31 cellular contexts compared by ENCODE assay signal in the genomic region with DNA sequence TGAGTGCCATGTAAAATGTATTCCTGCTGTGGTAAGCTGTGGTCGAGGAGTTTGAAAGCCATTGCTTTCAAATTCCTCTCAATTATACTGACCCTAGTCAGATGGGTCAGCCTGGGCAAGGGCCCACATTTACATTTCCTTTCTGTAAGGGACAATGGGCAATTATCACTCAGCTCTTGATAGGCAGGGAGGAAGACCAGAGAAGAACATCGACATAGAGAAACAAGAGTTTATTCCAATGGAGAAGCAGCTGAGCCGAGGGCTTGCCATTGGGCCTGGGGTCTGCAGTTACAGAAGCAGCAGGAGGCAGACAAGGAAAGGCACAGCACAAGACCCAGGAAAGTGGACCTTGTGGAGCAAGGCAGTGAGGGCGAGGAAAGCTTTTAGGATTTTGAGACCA. TPM values are rescaled to one million over a fixed set of nuclear protein-coding genes. Genes with fewer than 3 reads are reported as not detected.
DNase-seq lines count a peak whose midpoint lies in the region; ATAC-seq, FAIRE-seq and TF ChIP-seq lines count a peak whose summit lies in the region.
"Had no signal": no experiment of that assay in that cellular context is flagged by ENCODE, and none has a peak within 500 bp of the region (broad histone marks: within the 10 kb centered on the region; RNA-seq: fewer than 3 reads in every experiment).

No MANE protein-coding gene starts in this region.

- RAD21 ChIA-PET in GM12878 (lab: Charles Lee; ENCODE audit: unreplicated experiment), result no interaction called here

- H3K27me3 ChIP-seq in HUES48 (ENCODE audit: control insufficient read depth, insufficient read depth, low read length) (no peaks in the 10 kb centered on the region), GM12878 (replicated peaks in 1 of 2; ENCODE audit: control insufficient read depth in 2 of 2, insufficient read depth in 2 of 2, low read length in 1 of 2) (no peaks in the 10 kb centered on the region)
- H3K27me3 ChIP-seq: neutrophil, sigmoid colon, SJCRH30, testis had no signal

- intact Hi-C loops in GM12878 (cut with micrococcal nuclease; ENCODE audit: unreplicated experiment), result no loop called here

- no peak for TF ChIP-seq POLR2A in GM12878 (IDR thresholded peaks at IDR 0.05; ENCODE audit: low read depth, low read length)

- in situ Hi-C loops in GM12878 (cut with MboI), result no loop called here

- no peaks in the 10 kb centered on the region; the same call in 1 of the 2 replicates for H4K20me1 ChIP-seq in GM12878 (ENCODE audit: control insufficient read depth, insufficient read depth)

- peak overlapping the region; percentile 79 for H3K27ac ChIP-seq in HUES48 (ENCODE audit: low read depth, low read length)
- no peak overlapping the region for H3K27ac ChIP-seq in GM12878 (ENCODE audit: control insufficient read depth, insufficient read depth)
- H3K27ac ChIP-seq: GM23248, neutrophil, prostate gland, sigmoid colon, SJCRH30, testis had no signal

- DNase-seq in GM12878 (ENCODE audit: low read depth, low spot score) (no peak), inferior parietal cortex (ENCODE audit: extremely low spot score) (peak; percentile 30), HT-29 (ENCODE audit: low spot score) (no peak), kidney tubule cell (ENCODE audit: low spot score) (no peak), UCSD-AML1 (lab: John Stamatoyannopoulos, UW; ENCODE audit: unreplicated experiment) (no peak), NCI-H128 (lab: John Stamatoyannopoulos, UW; ENCODE audit: unreplicated experiment) (no peak)
- DNase-seq: activated CD4-positive, alpha-beta T cell treated with anti-CD3 and anti-CD28 coated beads, Interleukin-2, amount 50 U/mL, for 48 hours; activated gamma-delta T cell; activated naive CD8-positive, alpha-beta T cell treated with anti-CD3 and anti-CD28 coated beads, Interleukin-2, amount 10 ng/mL, durations not matched to agents 7 days and 5 days; activated T-cell treated with anti-CD3 and anti-CD28 coated beads for 4 hours; GM23248; kidney; NCI-H1092; NCI-H187 treated with DMSO at 0.1 percent for 48 hours; NCI-H526 treated with DMSO at 0.1 percent for 48 hours; sigmoid colon; SJCRH30; stimulated activated CD4-positive, alpha-beta T cell treated with anti-CD3 and anti-CD28 coated beads, Interleukin-4, amount 100 ng/mL, for 4 hours; stimulated activated naive B cell treated with anti-CD40 and anti-IgM and Interleukin-4, amounts not matched to agents 10 μg/mL and 1 μg/mL and 100 μg/mL, for 72 hours; T-cell; testis had no signal

- WGBS in GM12878 (ENCODE audit: insufficient coverage, insufficient replicate concordance, low lambda C conversion rate, missing lambda C conversion rate), result 92% methylated on average over 4 of the region's 4 CpGs

- CTCF ChIA-PET in GM12878 (lab: Yijun Ruan, JAX), result no interaction called here

- no peak for ATAC-seq in GM12878
- ATAC-seq: stimulated activated naive B cell treated with anti-CD40 and anti-IgM and Interleukin-4, amounts not matched to agents 10 μg/mL and 1 μg/mL and 100 μg/mL, for 72 hours; T-cell had no signal

- BruUV-seq in GM12878 (replicated peaks; lab: Mats Ljungman, UMichigan), result TSS peak; percentile 28

- SMC1A ChIA-PET in GM12878 (lab: Charles Lee; ENCODE audit: uncharacterized antibody, unreplicated experiment), result interaction anchor here (0.6 kb wide), 1 partner anchor 49 kb away, joined by 3 read pairs; no protein-coding TSS in a partner anchor

- POLR2A ChIA-PET in GM12878 (lab: Charles Lee), result no interaction called here

- H3K4me3 ChIP-seq in HUES48 (ENCODE audit: low read depth, low read length), result no peak overlapping the region
- no peak overlapping the region for H3K4me3 ChIP-seq in GM12878
- H3K4me3 ChIP-seq: GM23248, prostate gland, sigmoid colon, SJCRH30, testis had no signal

- TF ChIP-seq CTCF in GM12878 (IDR thresholded peaks at IDR 0.05 in 2 of 3, conservative IDR thresholded peaks at IDR 0.05 in 1 of 3; ENCODE audit: control insufficient read depth in 2 of 3, extremely low read depth in 1 of 3, insufficient read depth in 1 of 3, low read depth in 3 of 3, low read length in 3 of 3), result no peak

- H3K79me2 ChIP-seq in GM12878 (ENCODE audit: control insufficient read depth, insufficient read depth, low read length), result no peaks in the 10 kb centered on the region

- peaks cover 23% of the 10 kb centered on the region for H3K4me1 ChIP-seq in HUES48 (ENCODE audit: control insufficient read depth, insufficient read depth, low read length)
- H3K4me1 ChIP-seq in GM12878 (ENCODE audit: control insufficient read depth, insufficient read depth, low read length), result no peaks in the 10 kb centered on the region
- H3K4me1 ChIP-seq: prostate gland, sigmoid colon, testis had no signal

- H2AFZ ChIP-seq in GM12878 (ENCODE audit: control insufficient read depth, low read depth, low read length), result no peak overlapping the region
- H2AFZ ChIP-seq: GM23248 had no signal

- no peak for TF ChIP-seq EP300 in GM12878 (IDR thresholded peaks at IDR 0.05; ENCODE audit: borderline replicate concordance in 1 of 2, control insufficient read depth in 1 of 2, low read depth in 2 of 2, low read length in 2 of 2)

- no peak overlapping the region for H3K9ac ChIP-seq in HUES48 (ENCODE audit: low read depth, low read length)
- H3K9ac ChIP-seq in GM12878 (ENCODE audit: control insufficient read depth, insufficient read depth, low read length), result no peak overlapping the region
- H3K9ac ChIP-seq: GM23248 had no signal

- H3K36me3 ChIP-seq in HUES48 (ENCODE audit: control insufficient read depth, insufficient read depth, low read length), result peaks cover 86% of the 10 kb centered on the region
- H3K36me3 ChIP-seq in GM12878 (ENCODE audit: control insufficient read depth in 2 of 2, insufficient read depth in 2 of 2, low read length in 1 of 2), result peaks cover 3 to 18% of the 10 kb centered on the region in 2 experiments

- FAIRE-seq in GM12878 (lab: Jason Lieb, UNC), result no peak
- FAIRE-seq: D721Med, GM12891, kidney had no signal

- no peaks in the 10 kb centered on the region for H3K9me3 ChIP-seq in HUES48 (ENCODE audit: control insufficient read depth, insufficient read depth, low read length)
- H3K9me3 ChIP-seq in GM12878 (replicated peaks; ENCODE audit: control insufficient read depth, insufficient read depth, low read length), result no peaks in the 10 kb centered on the region
- H3K9me3 ChIP-seq: neutrophil, prostate gland, sigmoid colon, SJCRH30, testis had no signal

- no peak for TF ChIP-seq RAD21 in GM12878 (IDR thresholded peaks at IDR 0.05; ENCODE audit: insufficient read depth, low read depth, low read length)

- H3K4me2 ChIP-seq in GM12878 (ENCODE audit: control insufficient read depth, insufficient read depth), result no peak overlapping the region

RNA-seq across cellular contexts. Expression of a gene that starts 9.7 kb away (rescaled TPM):
- not detected in 2 replicates for total RNA-seq in GM12878 (2013; cell fraction: nucleolus; rRNA removed)
- total RNA-seq in GM12878 (2014; rRNA removed) (not detected in 2 replicates), GM12878 (2014; rRNA removed; fragmentation: Illumina TruSeq; extraction: Trizol) (not detected in 2 replicates), GM12878 (2021) (not detected in 2 replicates)
- 0.88 TPM for polyA plus RNA-seq in GM12878 (2011; ENCODE audit: low read depth)
- polyA plus RNA-seq in GM12878 (2011; rRNA removed) (not detected in 2 replicates), GM12878 (2014; fragmentation: Illumina TruSeq; extraction: Trizol) (not detected in 2 replicates), GM12878 (2014; fragmentation: Nextera tagmentation; extraction: Ambion mirVana) (under 1 TPM in 1 of 2 experiments, not detected in 1; 0.04 TPM), GM12878 (2014; rRNA removed) (not detected in 2 replicates), GM12878 (2016; fragmentation: Nextera tagmentation; extraction: Ambion mirVana) (under 1 TPM; 0.42 to 0.83 TPM)
- not detected in 2 replicates for polyA plus RNA-seq in GM12878 (2011; cell fraction: cytosol; rRNA removed)
- polyA plus RNA-seq in GM12878 (2011; cell fraction: nucleus; rRNA removed), result not detected in 2 replicates
- polyA plus RNA-seq in GM12878 (2012), result 1.0 and 2.0 TPM in 2 replicates
- polyA minus RNA-seq in GM12878 (2011; rRNA and poly(A)+ RNA removed), result not detected in 2 replicates
- polyA minus RNA-seq in GM12878 (2011; cell fraction: cytosol; rRNA and poly(A)+ RNA removed), result not detected in 2 replicates
- not detected in 2 replicates for polyA minus RNA-seq in GM12878 (2011; cell fraction: nucleus; rRNA and poly(A)+ RNA removed)
- total RNA-seq in HT-29 (2014; rRNA removed; shearing (Covaris generic)), result not detected in 2 replicates
- total RNA-seq: activated naive CD8-positive, alpha-beta T cell treated with anti-CD3 and anti-CD28 coated beads, Interleukin-2, amount 10 ng/mL, durations not matched to agents 7 days and 5 days; Daoy; GM23248; RPMI7951; T-cell had no signal

RNA-seq across cellular contexts. Expression of a gene that starts 12.7 kb away (rescaled TPM):
- total RNA-seq in GM12878 (2013; cell fraction: nucleolus; rRNA removed), result 120 and 142 TPM in 2 replicates
- total RNA-seq in GM12878 (2014; rRNA removed), result 25.4 and 31.5 TPM in 2 replicates
- 21.2 and 21.5 TPM in 2 replicates for total RNA-seq in GM12878 (2014; rRNA removed; fragmentation: Illumina TruSeq; extraction: Trizol)
- total RNA-seq in GM12878 (2021), result 20.0 and 24.2 TPM in 2 replicates
- 15.9 TPM for polyA plus RNA-seq in GM12878 (2011; ENCODE audit: low read depth)
- 17.0 and 22.2 TPM in 2 replicates for polyA plus RNA-seq in GM12878 (2011; rRNA removed)
- polyA plus RNA-seq in GM12878 (2011; cell fraction: cytosol; rRNA removed), result 26.0 and 27.4 TPM in 2 replicates
- 46.4 and 65.4 TPM in 2 replicates for polyA plus RNA-seq in GM12878 (2011; cell fraction: nucleus; rRNA removed)
- 22.0 and 36.7 TPM in 2 replicates for polyA plus RNA-seq in GM12878 (2012)
- polyA plus RNA-seq in GM12878 (2014; fragmentation: Illumina TruSeq; extraction: Trizol), result 24.3 and 27.7 TPM in 2 replicates
- polyA plus RNA-seq in GM12878 (2014; fragmentation: Nextera tagmentation; extraction: Ambion mirVana), result 10 to 100 TPM; 23.1 to 28.5 TPM
- polyA plus RNA-seq in GM12878 (2014; rRNA removed), result 22.2 and 30.8 TPM in 2 replicates
- polyA plus RNA-seq in GM12878 (2016; fragmentation: Nextera tagmentation; extraction: Ambion mirVana), result 10 to 100 TPM; 38.0 to 39.5 TPM
- 41.8 and 42.3 TPM in 2 replicates for polyA minus RNA-seq in GM12878 (2011; rRNA and poly(A)+ RNA removed)
- polyA minus RNA-seq in GM12878 (2011; cell fraction: cytosol; rRNA and poly(A)+ RNA removed), result 9.1 and 15.6 TPM in 2 replicates
- 27.6 and 56.8 TPM in 2 replicates for polyA minus RNA-seq in GM12878 (2011; cell fraction: nucleus; rRNA and poly(A)+ RNA removed)
- total RNA-seq in HT-29 (2014; rRNA removed; shearing (Covaris generic)), result 32.0 and 39.8 TPM in 2 replicates

RNA-seq across cellular contexts. Expression of a gene that starts 30.4 kb away (rescaled TPM):
- 53.7 and 58.2 TPM in 2 replicates for total RNA-seq in GM12878 (2013; cell fraction: nucleolus; rRNA removed)
- total RNA-seq in GM12878 (2014; rRNA removed), result 40.1 and 43.2 TPM in 2 replicates
- 44.1 and 45.0 TPM in 2 replicates for total RNA-seq in GM12878 (2014; rRNA removed; fragmentation: Illumina TruSeq; extraction: Trizol)
- total RNA-seq in GM12878 (2021), result 77.0 and 77.7 TPM in 2 replicates
- 19.4 TPM for polyA plus RNA-seq in GM12878 (2011; ENCODE audit: low read depth)
- polyA plus RNA-seq in GM12878 (2011; rRNA removed), result 39.6 and 42.8 TPM in 2 replicates
- polyA plus RNA-seq in GM12878 (2011; cell fraction: cytosol; rRNA removed), result 34.3 and 36.3 TPM in 2 replicates
- 61.7 and 63.9 TPM in 2 replicates for polyA plus RNA-seq in GM12878 (2011; cell fraction: nucleus; rRNA removed)
- 34.9 and 36.0 TPM in 2 replicates for polyA plus RNA-seq in GM12878 (2012)
- polyA plus RNA-seq in GM12878 (2014; fragmentation: Illumina TruSeq; extraction: Trizol), result 51.5 and 55.8 TPM in 2 replicates
- polyA plus RNA-seq in GM12878 (2014; fragmentation: Nextera tagmentation; extraction: Ambion mirVana), result 10 to 100 TPM in 1 of 2 experiments, 1 to 10 TPM in 1; 8.9 to 15.4 TPM
- polyA plus RNA-seq in GM12878 (2014; rRNA removed), result 45.9 and 46.0 TPM in 2 replicates
- polyA plus RNA-seq in GM12878 (2016; fragmentation: Nextera tagmentation; extraction: Ambion mirVana), result 10 to 100 TPM; 89.1 to 90.0 TPM
- 38.4 and 42.1 TPM in 2 replicates for polyA minus RNA-seq in GM12878 (2011; rRNA and poly(A)+ RNA removed)
- polyA minus RNA-seq in GM12878 (2011; cell fraction: cytosol; rRNA and poly(A)+ RNA removed), result 15.1 and 15.5 TPM in 2 replicates
- polyA minus RNA-seq in GM12878 (2011; cell fraction: nucleus; rRNA and poly(A)+ RNA removed), result 28.2 and 51.0 TPM in 2 replicates
- total RNA-seq in HT-29 (2014; rRNA removed; shearing (Covaris generic)), result 106 and 115 TPM in 2 replicates

RNA-seq across cellular contexts. Expression of a gene that starts 31.7 kb away (rescaled TPM):
- total RNA-seq in GM12878 (2013; cell fraction: nucleolus; rRNA removed), result not detected in 2 replicates
- not detected in 2 replicates for total RNA-seq in GM12878 (2014; rRNA removed)
- not detected in 2 replicates for total RNA-seq in GM12878 (2014; rRNA removed; fragmentation: Illumina TruSeq; extraction: Trizol)
- total RNA-seq in GM12878 (2021), result not detected in 2 replicates
- not detected for polyA plus RNA-seq in GM12878 (2011; ENCODE audit: low read depth)
- polyA plus RNA-seq in GM12878 (2011; rRNA removed), result not detected in 2 replicates
- polyA plus RNA-seq in GM12878 (2011; cell fraction: cytosol; rRNA removed), result not detected in 2 replicates
- not detected in 2 replicates for polyA plus RNA-seq in GM12878 (2011; cell fraction: nucleus; rRNA removed)
- polyA plus RNA-seq in GM12878 (2012), result 0.58 and 0.72 TPM in 2 replicates
- not detected in 2 replicates for polyA plus RNA-seq in GM12878 (2014; fragmentation: Illumina TruSeq; extraction: Trizol)
- polyA plus RNA-seq in GM12878 (2014; fragmentation: Nextera tagmentation; extraction: Ambion mirVana), result not detected
- not detected in 2 replicates for polyA plus RNA-seq in GM12878 (2014; rRNA removed)
- polyA plus RNA-seq in GM12878 (2016; fragmentation: Nextera tagmentation; extraction: Ambion mirVana), result under 1 TPM in 1 of 2 experiments, not detected in 1; 0.23 TPM
- polyA minus RNA-seq in GM12878 (2011; rRNA and poly(A)+ RNA removed), result not detected in 2 replicates
- polyA minus RNA-seq in GM12878 (2011; cell fraction: cytosol; rRNA and poly(A)+ RNA removed), result not detected in 2 replicates
- not detected in 2 replicates for polyA minus RNA-seq in GM12878 (2011; cell fraction: nucleus; rRNA and poly(A)+ RNA removed)
- 0.10 and 0.94 TPM in 2 replicates for total RNA-seq in HT-29 (2014; rRNA removed; shearing (Covaris generic))
- total RNA-seq: Daoy, dermis microvascular lymphatic vessel endothelial cell, GM23248, kidney, RPMI7951, sigmoid colon, T-cell, urinary bladder had no signal
- polyA plus RNA-seq: CD14-positive monocyte, GM23248, sigmoid colon, urinary bladder had no signal

RNA-seq across cellular contexts. Expression of a gene that starts 51.8 kb away (rescaled TPM):
- total RNA-seq in GM12878 (2013; cell fraction: nucleolus; rRNA removed), result 32.6 and 35.3 TPM in 2 replicates
- total RNA-seq in GM12878 (2014; rRNA removed) (30.3 and 33.7 TPM in 2 replicates), GM12878 (2014; rRNA removed; fragmentation: Illumina TruSeq; extraction: Trizol) (28.0 and 28.9 TPM in 2 replicates), GM12878 (2021) (58.6 and 60.0 TPM in 2 replicates)
- 16.5 TPM for polyA plus RNA-seq in GM12878 (2011; ENCODE audit: low read depth)
- polyA plus RNA-seq in GM12878 (2011; rRNA removed) (15.3 and 25.1 TPM in 2 replicates), GM12878 (2014; fragmentation: Illumina TruSeq; extraction: Trizol) (50.4 and 63.2 TPM in 2 replicates), GM12878 (2014; fragmentation: Nextera tagmentation; extraction: Ambion mirVana) (10 to 100 TPM; 15.1 to 15.5 TPM), GM12878 (2014; rRNA removed) (39.8 and 45.5 TPM in 2 replicates), GM12878 (2016; fragmentation: Nextera tagmentation; extraction: Ambion mirVana) (10 to 100 TPM; 34.8 to 37.0 TPM)
- polyA plus RNA-seq in GM12878 (2011; cell fraction: cytosol; rRNA removed), result 32.6 and 48.2 TPM in 2 replicates
- 42.6 and 56.1 TPM in 2 replicates for polyA plus RNA-seq in GM12878 (2011; cell fraction: nucleus; rRNA removed)
- 24.2 and 24.7 TPM in 2 replicates for polyA plus RNA-seq in GM12878 (2012)
- 30.0 and 33.3 TPM in 2 replicates for polyA minus RNA-seq in GM12878 (2011; rRNA and poly(A)+ RNA removed)
- polyA minus RNA-seq in GM12878 (2011; cell fraction: cytosol; rRNA and poly(A)+ RNA removed), result 16.3 and 28.3 TPM in 2 replicates
- 14.3 and 21.5 TPM in 2 replicates for polyA minus RNA-seq in GM12878 (2011; cell fraction: nucleus; rRNA and poly(A)+ RNA removed)
- total RNA-seq in HT-29 (2014; rRNA removed; shearing (Covaris generic)), result 68.9 and 77.6 TPM in 2 replicates
- polyA plus RNA-seq: CD14-positive monocyte had no signal
